ENCODE assay signal across 8 cellular contexts in the genomic region with DNA sequence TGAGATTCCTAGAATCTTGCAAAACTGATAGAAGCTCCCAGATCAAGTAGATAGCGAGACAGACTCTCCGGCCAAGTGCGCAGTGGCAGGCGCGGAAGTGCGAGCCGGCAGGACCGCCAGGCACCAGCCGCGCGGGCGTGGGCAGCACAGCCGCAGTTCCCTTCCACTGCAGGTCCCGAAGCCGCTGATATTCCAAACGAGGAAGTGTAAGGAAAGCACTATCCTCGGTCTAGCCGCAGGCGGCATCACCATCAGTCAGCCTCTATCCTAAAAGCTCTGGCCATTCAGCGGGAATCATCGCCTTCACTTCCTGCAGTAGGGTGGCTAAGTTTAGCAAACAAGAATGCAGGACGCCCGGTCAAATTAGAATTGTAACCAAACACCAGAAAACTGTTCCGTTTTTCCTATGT. TPM values are rescaled to one million over a fixed set of nuclear protein-coding genes. Genes with fewer than 3 reads are reported as not detected.
A peak's percentile ranks its signal among the peaks of the same experiment; 100 is the strongest.
DNase-seq lines count a peak whose midpoint lies in the region; ATAC-seq and TF ChIP-seq lines count a peak whose summit lies in the region.

No MANE protein-coding gene starts in this region.

- H3K27ac ChIP-seq in ACC112 (ENCODE audit: low read depth, low read length) (peak overlapping the region; percentile 83), fibroblast of lung (ENCODE audit: insufficient read depth, low read length) (peak overlapping the region; percentile 90), muscle layer of duodenum (ENCODE audit: low read length) (peak overlapping the region; percentile 82)

- peak overlapping the region; percentile 81 for H3K4me3 ChIP-seq in ACC112 (ENCODE audit: low read depth, low read length)
- peak overlapping the region; percentile 78 to 87 (median 84) for H3K4me3 ChIP-seq in fibroblast of lung (replicated peaks in 1 of 4; ENCODE audit: control extremely low read depth in 1 of 4, insufficient read depth in 1 of 4, low read depth in 3 of 4, low read length in 4 of 4)
- H3K4me3 ChIP-seq in muscle layer of duodenum (ENCODE audit: low read depth in 1 of 2, low read length in 2 of 2) = peak overlapping the region; percentile 77 to 85

- ATAC-seq in HG02610 (IDR thresholded peaks at IDR 0.05; ENCODE audit: unreplicated experiment) = peak; percentile 35

- H2AFZ ChIP-seq in ACC112 (ENCODE audit: low read length, unreplicated experiment) = peak overlapping the region; percentile 93
- peak overlapping the region; percentile 80 for H2AFZ ChIP-seq in fibroblast of lung (ENCODE audit: low read length)

- H3K9me3 ChIP-seq in fibroblast of lung (ENCODE audit: control insufficient read depth, insufficient read depth, low read depth, low read length) (no peaks in the 10 kb centered on the region), muscle layer of duodenum (ENCODE audit: control insufficient read depth in 1 of 2, low read length in 2 of 2) (no peaks in the 10 kb centered on the region)

- H4K20me1 ChIP-seq in fibroblast of lung (ENCODE audit: control insufficient read depth, extremely low read depth, insufficient read depth, low read length) = no peaks in the 10 kb centered on the region

- H3K36me3 ChIP-seq in ACC112 (ENCODE audit: insufficient read depth, low read length) (peaks cover 7% of the 10 kb centered on the region; the same call in 1 of the 2 replicates), fibroblast of lung (ENCODE audit: control insufficient read depth, insufficient read depth, low read length) (no peaks in the 10 kb centered on the region), muscle layer of duodenum (ENCODE audit: control insufficient read depth in 1 of 2, insufficient read depth in 2 of 2, low read length in 2 of 2) (peaks cover 3 to 21% of the 10 kb centered on the region in 2 donors)

- H3K79me2 ChIP-seq in ACC112 (ENCODE audit: control insufficient read depth, insufficient read depth, low read length, unreplicated experiment) (peaks cover 35% of the 10 kb centered on the region), fibroblast of lung (ENCODE audit: control insufficient read depth, insufficient read depth, low read length) (peaks cover 28% of the 10 kb centered on the region)

- peak overlapping the region; percentile 98 for H3K4me2 ChIP-seq in fibroblast of lung (ENCODE audit: extremely low read depth, insufficient read depth, low read length)

- H3K4me1 ChIP-seq in ACC112 (ENCODE audit: control insufficient read depth, insufficient read depth, low read length, unreplicated experiment) (peaks cover 13% of the 10 kb centered on the region), fibroblast of lung (ENCODE audit: control insufficient read depth, extremely low read depth, insufficient read depth, low read length) (peaks cover 3% of the 10 kb centered on the region), muscle layer of duodenum (ENCODE audit: control insufficient read depth in 1 of 2, insufficient read depth in 2 of 2, low read length in 2 of 2) (peaks cover 7 to 10% of the 10 kb centered on the region in 2 donors)

- POLR2A ChIA-PET in GM10248 (lab: Yijun Ruan, JAX) = interaction anchor here (1.1 to 2.1 kb wide), 2 partner anchors 23 to 46 kb away, joined by 3 to 15 read pairs; a partner anchor contains a TSS

- CTCF ChIA-PET in GM10248 (lab: Yijun Ruan, JAX) = interaction anchor here (0.7 to 2.9 kb wide), 8 partner anchors 9 to 46 kb away, joined by 3 to 10 read pairs (median 4); a partner anchor contains a TSS

- TF ChIP-seq CTCF in GM10248 (IDR thresholded peaks at IDR 0.05; ENCODE audit: control extremely low read depth, extremely low read depth, low read depth, missing control alignments) (no peak), fibroblast of lung (conservative IDR thresholded peaks at IDR 0.05 in 1 of 2, IDR thresholded peaks at IDR 0.05 in 1 of 2; ENCODE audit: low read depth in 1 of 2, low read length in 2 of 2) (no peak)

- DNase-seq in GM10248 (ENCODE audit: extremely low spot score) (peak; percentile 40), NCI-H1048 (lab: John Stamatoyannopoulos, UW) (peak; percentile 27), activated T-cell treated with anti-CD3 and anti-CD28 coated beads for 48 hours (ENCODE audit: low read depth) (peak; percentile 28), fibroblast of lung (ENCODE audit: low read depth in 2 of 2) (peak in 1 of 2 donors; percentile 64), ureter (ENCODE audit: low spot score) (peak; percentile 49)

- H3K9ac ChIP-seq in fibroblast of lung (ENCODE audit: insufficient read depth, low read length) = peak overlapping the region; percentile 81

- H3K27me3 ChIP-seq in ACC112 (ENCODE audit: insufficient read depth, low read length) (no peaks in the 10 kb centered on the region), fibroblast of lung (ENCODE audit: control insufficient read depth, insufficient read depth, low read length) (no peaks in the 10 kb centered on the region), muscle layer of duodenum (ENCODE audit: low read depth, low read length) (no peaks in the 10 kb centered on the region)

RNA-seq across cellular contexts. Expression of a gene that starts 0.7 kb away (rescaled TPM):
- 3.3 and 15.9 TPM in 2 replicates for total RNA-seq in fibroblast of lung
- polyA plus RNA-seq in fibroblast of lung = 27.2 and 28.6 TPM in 2 replicates
- polyA plus RNA-seq in fibroblast of lung (2012) = 30.4 and 32.4 TPM in 2 replicates
- polyA minus RNA-seq in fibroblast of lung (ENCODE audit: low replicate concordance) = 0.47 and 0.67 TPM in 2 replicates
- total RNA-seq in ureter = 16.2 TPM

RNA-seq across cellular contexts. Expression of a gene that starts 17.3 kb away (rescaled TPM):
- 14.6 and 18.7 TPM in 2 replicates for total RNA-seq in fibroblast of lung
- polyA plus RNA-seq in fibroblast of lung = 51.0 and 69.8 TPM in 2 replicates
- 37.9 and 40.8 TPM in 2 replicates for polyA plus RNA-seq in fibroblast of lung (2012)
- polyA minus RNA-seq in fibroblast of lung (ENCODE audit: low replicate concordance) = 2.1 and 3.3 TPM in 2 replicates
- total RNA-seq in ureter = 62.1 TPM

RNA-seq across cellular contexts. Expression of a gene that starts 45.1 kb away (rescaled TPM):
- total RNA-seq in fibroblast of lung = 164 and 207 TPM in 2 replicates
- polyA plus RNA-seq in fibroblast of lung = 39.5 and 44.0 TPM in 2 replicates
- polyA plus RNA-seq in fibroblast of lung (2012) = 18.0 and 23.1 TPM in 2 replicates
- 22.3 and 28.9 TPM in 2 replicates for polyA minus RNA-seq in fibroblast of lung (ENCODE audit: low replicate concordance)
- 62.4 TPM for total RNA-seq in ureter

RNA-seq across cellular contexts. Expression of a gene that starts 45.3 kb away (rescaled TPM):
- total RNA-seq in fibroblast of lung (19.5 and 24.1 TPM in 2 replicates), ureter (34.6 TPM)
- 29.6 and 33.4 TPM in 2 replicates for polyA plus RNA-seq in fibroblast of lung
- polyA plus RNA-seq in fibroblast of lung (2012) = 24.2 and 31.2 TPM in 2 replicates
- polyA minus RNA-seq in fibroblast of lung (ENCODE audit: low replicate concordance) = 1.7 and 2.1 TPM in 2 replicates
